12 cellular contexts compared by ENCODE assay signal in genomic region chrX:109624641-109625311, GRCh38. TPM values are rescaled to one million over a fixed set of nuclear protein-coding genes. Genes with fewer than 3 reads are reported as not detected.
DNase-seq lines count a peak whose midpoint lies in the region; ATAC-seq, FAIRE-seq and TF ChIP-seq lines count a peak whose summit lies in the region.
"Had no signal": no experiment of that assay in that cellular context is flagged by ENCODE, and none has a peak within 500 bp of the region (broad histone marks: within the 10 kb centered on the region; RNA-seq: fewer than 3 reads in every experiment).

A gene with protein sequence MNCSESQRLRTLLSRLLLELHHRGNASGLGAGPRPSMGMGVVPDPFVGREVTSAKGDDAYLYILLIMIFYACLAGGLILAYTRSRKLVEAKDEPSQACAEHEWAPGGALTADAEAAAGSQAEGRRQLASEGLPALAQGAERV (minus strand): TSS chrX:109625172. CDS start chrX:109625020, 152 bp downstream.

- H3K4me3 Mint-ChIP-seq in astrocyte (ENCODE audit: unreplicated experiment), result no peak within 1 kb of the TSS

- H3K79me2 ChIP-seq in astrocyte (ENCODE audit: insufficient read depth, low read length), result no peaks in the 10 kb centered on the region

- H3K27me3 ChIP-seq in astrocyte (ENCODE audit: insufficient read depth, low read length) (no peaks in the 10 kb centered on the region), right cardiac atrium (ENCODE audit: control insufficient read depth, insufficient read depth) (no peaks in the 10 kb centered on the region), pancreas (peaks cover 0 to 5% (median 0%) of the 10 kb centered on the region in 4 donors)

- H3K27ac ChIP-seq in astrocyte (ENCODE audit: low read depth, low read length) (no peak within 1 kb of the TSS), right cardiac atrium (ENCODE audit: low read length) (no peak within 1 kb of the TSS), pancreas (no peak within 1 kb of the TSS)

- no peaks in the 10 kb centered on the region for H3K36me3 Mint-ChIP-seq in astrocyte (ENCODE audit: low read depth, unreplicated experiment)

- H3K9ac ChIP-seq in astrocyte (ENCODE audit: low read length), result no peak within 1 kb of the TSS

- peak; percentile 29 for DNase-seq in D341Med (ENCODE audit: low spot score)
- DNase-seq in astrocyte (ENCODE audit: low read depth), result no peak
- peak; percentile 16 to 70 (median 45) for DNase-seq in right cardiac atrium
- peak in 5 of 6 donors; percentile 24 to 60 (median 36) for DNase-seq in pancreas
- DNase-seq in HTR-8/SVneo (ENCODE audit: insufficient read length, low spot score), result no peak
- DNase-seq in SKM-1 (lab: John Stamatoyannopoulos, UW; ENCODE audit: unreplicated experiment), result no peak
- DNase-seq in RPMI8226, result no peak
- DNase-seq: HCEC 1CT; stimulated activated naive CD4-positive, alpha-beta T cell treated with Interleukin-2 at 50 U/mL for 16 hours had no signal

- no peaks in the 10 kb centered on the region for H3K9me3 ChIP-seq in astrocyte (ENCODE audit: insufficient read depth, low read depth, low read length)
- H3K9me3 ChIP-seq in right cardiac atrium (ENCODE audit: control insufficient read depth, low read length), result no peaks in the 10 kb centered on the region
- no peaks in the 10 kb centered on the region for H3K9me3 ChIP-seq in pancreas

- no peaks in the 10 kb centered on the region for H3K36me3 ChIP-seq in astrocyte (ENCODE audit: insufficient read depth, low read length)
- no peaks in the 10 kb centered on the region for H3K36me3 ChIP-seq in pancreas

- no peak within 1 kb of the TSS for H2AFZ ChIP-seq in astrocyte (ENCODE audit: low read depth, low read length)

- H3K9me3 Mint-ChIP-seq in astrocyte (ENCODE audit: unreplicated experiment), result peaks cover 2% of the 10 kb centered on the region

- H3K27me3 Mint-ChIP-seq in astrocyte (ENCODE audit: low read depth, unreplicated experiment), result peaks cover 1% of the 10 kb centered on the region

- FAIRE-seq in astrocyte (lab: Jason Lieb, UNC) (no peak), pancreas (lab: Jason Lieb, UNC) (no peak), HTR-8/SVneo (lab: Jason Lieb, UNC) (no peak)
- FAIRE-seq: colon had no signal

- ATAC-seq in right cardiac atrium, result peak in 1 of 2 donors; percentile 66
- ATAC-seq in pancreas, result peak; percentile 32 to 79 (median 61)
- no peak for ATAC-seq in HG02870 (IDR thresholded peaks at IDR 0.05; ENCODE audit: unreplicated experiment)

- H3K27ac Mint-ChIP-seq in astrocyte (ENCODE audit: unreplicated experiment), result no peak within 1 kb of the TSS

- TF ChIP-seq CTCF in astrocyte (IDR thresholded peaks at IDR 0.05; ENCODE audit: insufficient read depth, low read depth, low read length), result no peak
- no peak for TF ChIP-seq CTCF in pancreas (IDR thresholded peaks at IDR 0.05)

- intact Hi-C loops in right cardiac atrium (cut with DNase I), result no loop called here
- intact Hi-C loops in pancreas (cut with DNase I), result no loop called here

- H3K4me2 ChIP-seq in astrocyte (ENCODE audit: low read length), result peak within 1 kb of the TSS; percentile 62

- H4K20me1 ChIP-seq in astrocyte (ENCODE audit: insufficient read depth, low read length), result no peaks in the 10 kb centered on the region

- H3K4me3 ChIP-seq in astrocyte (ENCODE audit: insufficient read depth, low read depth, low read length) (no peak within 1 kb of the TSS), right cardiac atrium (ENCODE audit: low read length) (peak within 1 kb of the TSS; percentile 31), pancreas (peak within 1 kb of the TSS in 2 of 4 donors; percentile 17 to 23)

- 21% methylated on average over 64 of the region's 67 CpGs for WGBS in right cardiac atrium
- 32 to 33% methylated on average over 56 to 67 of the region's 67 CpGs for WGBS in pancreas, 2 donors

- H3K4me1 Mint-ChIP-seq in astrocyte (ENCODE audit: low read depth, unreplicated experiment), result no peaks in the 10 kb centered on the region

- H3K4me1 ChIP-seq in astrocyte (ENCODE audit: insufficient read depth, low read length) (no peaks in the 10 kb centered on the region), right cardiac atrium (ENCODE audit: control insufficient read depth, insufficient read depth, low read length) (no peaks in the 10 kb centered on the region), pancreas (no peaks in the 10 kb centered on the region)

RNA-seq across cellular contexts. Expression of the gene that starts here (rescaled TPM):
- total RNA-seq in astrocyte (0.46 and 1.3 TPM in 2 replicates), right cardiac atrium (1 to 10 TPM in 1 of 4 donors, under 1 TPM in 3; 0.26 to 1.0 (median 0.44) TPM), pancreas (under 1 TPM in 1 of 6 donors, not detected in 5; 0.12 TPM)
- polyA plus RNA-seq in right cardiac atrium (0.32 TPM), pancreas (not detected)
- total RNA-seq: glomerular endothelial cell had no signal

Comparison
In these comparisons a context has a peak if more than half of its experiments do, and no peak if none do; other contexts are left out.
1. Peak in DNase-seq and ATAC-seq in pancreas; RNA of the gene not detected or under 1 TPM.
2. DNase-seq: peak in D341Med (single experiment) and right cardiac atrium (3 of 3); none in astrocyte (single experiment), HTR-8/SVneo (single experiment), SKM-1 (single experiment) and RPMI8226 (single experiment).